ENCODE assay signal across 12 cellular contexts in genomic region chr12:118312578-118312977, GRCh38.
DNase-seq lines count a peak whose midpoint lies in the region; ATAC-seq and TF ChIP-seq lines count a peak whose summit lies in the region.
"Had no signal": no experiment of that assay in that cellular context is flagged by ENCODE, and none has a peak within 500 bp of the region (broad histone marks: within the 10 kb centered on the region; RNA-seq: fewer than 3 reads in every experiment).

No MANE protein-coding gene starts in this region.

- no peaks in the 10 kb centered on the region for H3K9me3 ChIP-seq in RWPE2 (ENCODE audit: severe bottlenecking)
- H3K9me3 ChIP-seq: suprapubic skin had no signal

- ATAC-seq in activated T-cell treated with anti-CD3 and anti-CD28 coated beads, Interleukin-2, amount 50 U/mL, for 4 hours, result peak; percentile 46 to 59
- ATAC-seq in HG02938 (IDR thresholded peaks at IDR 0.05; ENCODE audit: unreplicated experiment) (peak; percentile 75), RWPE2 (ENCODE audit: low read depth) (peak; percentile 10; the same call in 1 of the 3 replicates)
- ATAC-seq in stimulated activated effector memory CD8-positive, alpha-beta T cell treated with anti-CD3 and anti-CD28 coated beads, Interleukin-12 subunit alpha, Interleukin-12 subunit beta, amount 100 ng/mL, for 72 hours, result peak; percentile 90
- ATAC-seq: left colon had no signal

- H3K27me3 ChIP-seq in RWPE2 (ENCODE audit: insufficient read depth, poor library complexity, severe bottlenecking), result no peaks in the 10 kb centered on the region
- H3K27me3 ChIP-seq: suprapubic skin had no signal

- peaks cover 36% of the 10 kb centered on the region for H3K4me1 ChIP-seq in RWPE2 (ENCODE audit: insufficient read depth, poor library complexity, severe bottlenecking)

- H3K36me3 Mint-ChIP-seq in activated T-cell treated with anti-CD3 and anti-CD28 coated beads, Interleukin-2, amount 50 U/mL, for 4 hours (ENCODE audit: insufficient read depth), result peaks cover 10% of the 10 kb centered on the region
- H3K36me3 Mint-ChIP-seq in stimulated activated effector memory CD8-positive, alpha-beta T cell treated with anti-CD3 and anti-CD28 coated beads, Interleukin-12 subunit alpha, Interleukin-12 subunit beta, amount 100 ng/mL, for 72 hours, result peaks cover 16% of the 10 kb centered on the region

- H3K27ac Mint-ChIP-seq in stimulated activated effector memory CD8-positive, alpha-beta T cell treated with anti-CD3 and anti-CD28 coated beads, Interleukin-12 subunit alpha, Interleukin-12 subunit beta, amount 100 ng/mL, for 72 hours, result peak overlapping the region; percentile 32

- intact Hi-C loops in head of caudate nucleus (cut with DNase I), result no loop called here

- H3K4me3 ChIP-seq in RWPE2 (ENCODE audit: severe bottlenecking), result no peak overlapping the region
- H3K4me3 ChIP-seq: smooth muscle cell, suprapubic skin had no signal

- no peaks in the 10 kb centered on the region for H3K9me3 Mint-ChIP-seq in activated T-cell treated with anti-CD3 and anti-CD28 coated beads, Interleukin-2, amount 50 U/mL, for 4 hours
- H3K9me3 Mint-ChIP-seq in stimulated activated effector memory CD8-positive, alpha-beta T cell treated with anti-CD3 and anti-CD28 coated beads, Interleukin-12 subunit alpha, Interleukin-12 subunit beta, amount 100 ng/mL, for 72 hours, result no peaks in the 10 kb centered on the region

- no peak for DNase-seq in activated T-cell treated with anti-CD3 and anti-CD28 coated beads, Interleukin-2, amount 50 U/mL, for 4 hours
- DNase-seq in activated T-cell treated with anti-CD3 and anti-CD28 coated beads for 4 hours (no peak), RWPE2 (ENCODE audit: low spot score) (no peak), head of caudate nucleus (no peak), activated gamma-delta T cell (lab: John Stamatoyannopoulos, UW) (no peak), NCI-H2227 treated with DMSO at 0.1 percent for 48 hours (lab: John Stamatoyannopoulos, UW) (no peak)
- no peak for DNase-seq in stimulated activated effector memory CD8-positive, alpha-beta T cell treated with anti-CD3 and anti-CD28 coated beads, Interleukin-12 subunit alpha, Interleukin-12 subunit beta, amount 100 ng/mL, for 72 hours (ENCODE audit: low spot score in 2 of 2)
- DNase-seq: activated CD8-positive, alpha-beta memory T cell treated with anti-CD3 and anti-CD28 coated beads, Interleukin-2, amount 50 U/mL, for 4 hours; left colon had no signal

- H3K27me3 Mint-ChIP-seq in activated T-cell treated with anti-CD3 and anti-CD28 coated beads, Interleukin-2, amount 50 U/mL, for 4 hours (ENCODE audit: low read depth), result no peaks in the 10 kb centered on the region

- H3K4me3 Mint-ChIP-seq in activated T-cell treated with anti-CD3 and anti-CD28 coated beads, Interleukin-2, amount 50 U/mL, for 4 hours, result no peak overlapping the region
- H3K4me3 Mint-ChIP-seq in stimulated activated effector memory CD8-positive, alpha-beta T cell treated with anti-CD3 and anti-CD28 coated beads, Interleukin-12 subunit alpha, Interleukin-12 subunit beta, amount 100 ng/mL, for 72 hours, result peak overlapping the region; percentile 45

- TF ChIP-seq CTCF in RWPE2 (IDR thresholded peaks at IDR 0.05; ENCODE audit: poor library complexity, severe bottlenecking), result no peak

- H3K36me3 ChIP-seq in RWPE2 (ENCODE audit: low read depth), result 0 out of 2 replicates have a peak, but pooled peaks cover 3% of the 10 kb centered on the region
- H3K36me3 ChIP-seq: suprapubic skin had no signal

- peaks cover 53% of the 10 kb centered on the region for H3K4me1 Mint-ChIP-seq in activated T-cell treated with anti-CD3 and anti-CD28 coated beads, Interleukin-2, amount 50 U/mL, for 4 hours (ENCODE audit: low read depth)
- peaks cover 56% of the 10 kb centered on the region for H3K4me1 Mint-ChIP-seq in stimulated activated effector memory CD8-positive, alpha-beta T cell treated with anti-CD3 and anti-CD28 coated beads, Interleukin-12 subunit alpha, Interleukin-12 subunit beta, amount 100 ng/mL, for 72 hours

- H3K27ac ChIP-seq in RWPE2 (ENCODE audit: poor library complexity, severe bottlenecking), result peak overlapping the region; percentile 29
- H3K27ac ChIP-seq: suprapubic skin had no signal

Comparison
In these comparisons a context has a peak if more than half of its experiments do, and no peak if none do; other contexts are left out.
1. ATAC-seq: peak in every context shown above with its lines; median percentile 90 in stimulated activated effector memory CD8-positive, alpha-beta T cell treated with anti-CD3 and anti-CD28 coated beads, Interleukin-12 subunit alpha, Interleukin-12 subunit beta, amount 100 ng/mL, for 72 hours; 75 in HG02938; 52 in activated T-cell treated with anti-CD3 and anti-CD28 coated beads, Interleukin-2, amount 50 U/mL, for 4 hours; 10 in RWPE2.